Comparison of ENCODE assay signal across 24 cellular contexts in the genomic region with DNA sequence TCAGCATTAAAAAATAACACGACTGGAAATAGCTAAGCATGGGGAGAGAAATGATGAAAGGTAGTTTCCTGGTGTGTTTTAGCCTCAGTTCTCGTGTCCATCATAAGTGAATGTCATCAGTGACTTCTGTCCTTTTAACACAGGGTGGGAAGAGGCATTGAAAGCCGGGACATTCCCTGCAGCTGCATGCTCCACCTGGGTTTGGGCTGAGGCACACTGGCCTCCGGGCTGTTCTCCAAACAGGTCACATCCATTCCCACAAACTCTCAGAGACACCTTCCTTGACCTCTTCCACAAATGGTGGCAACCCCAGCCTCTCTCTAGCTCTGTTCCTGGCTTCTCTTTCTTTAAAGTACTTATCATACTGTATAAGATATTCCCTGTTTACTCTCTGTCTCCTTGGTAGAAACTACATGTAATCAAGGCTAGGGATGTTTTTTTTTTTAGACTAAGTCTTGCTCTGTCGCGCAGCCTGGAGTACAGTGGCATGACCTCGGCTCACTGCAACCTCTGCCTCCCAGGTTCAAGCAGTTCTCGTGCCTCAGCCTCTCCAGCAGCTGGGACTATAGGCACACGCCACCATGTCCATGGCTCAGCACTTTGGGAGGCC. TPM values are rescaled to one million over a fixed set of nuclear protein-coding genes. Genes with fewer than 3 reads are reported as not detected.
DNase-seq lines count a peak whose midpoint lies in the region; ATAC-seq, FAIRE-seq and TF ChIP-seq lines count a peak whose summit lies in the region.
"Had no signal": no experiment of that assay in that cellular context is flagged by ENCODE, and none has a peak within 500 bp of the region (broad histone marks: within the 10 kb centered on the region; RNA-seq: fewer than 3 reads in every experiment).

No MANE protein-coding gene starts in this region.

- TF ChIP-seq CTCF in MCF 10A (IDR thresholded peaks at IDR 0.05; ENCODE audit: unreplicated experiment) (no peak), breast epithelium (IDR thresholded peaks at IDR 0.05) (no peak), GM12878 (IDR thresholded peaks at IDR 0.05 in 2 of 3, conservative IDR thresholded peaks at IDR 0.05 in 1 of 3; ENCODE audit: control insufficient read depth in 2 of 3, extremely low read depth in 1 of 3, insufficient read depth in 1 of 3, low read depth in 3 of 3, low read length in 3 of 3) (no peak), nephron progenitor cell (IDR thresholded peaks at IDR 0.05) (no peak), GM23338 (conservative IDR thresholded peaks at IDR 0.05; ENCODE audit: low read depth in 2 of 2) (no peak)

- in situ Hi-C loops in GM12878 (cut with MboI) = no loop called here
- in situ Hi-C loops in G401 (cut with HindIII; ENCODE audit: low sequenced_read_pairs) = no loop called here

- SMC1A ChIA-PET in GM12878 (lab: Charles Lee; ENCODE audit: uncharacterized antibody, unreplicated experiment) = no interaction called here

- no peaks in the 10 kb centered on the region for H3K27me3 ChIP-seq in breast epithelium
- no peaks in the 10 kb centered on the region for H3K27me3 ChIP-seq in GM12878 (replicated peaks in 1 of 2; ENCODE audit: control insufficient read depth in 2 of 2, insufficient read depth in 2 of 2, low read length in 1 of 2)
- H3K27me3 ChIP-seq in GM23338 (ENCODE audit: insufficient read depth) = no peaks in the 10 kb centered on the region
- H3K27me3 ChIP-seq: BLaER1 treated with 17β-estradiol and CSF1 and Interleukin-3, amounts not matched to agents 10 nM and 100 nM had no signal

- no peak for TF ChIP-seq RAD21 in GM12878 (IDR thresholded peaks at IDR 0.05; ENCODE audit: insufficient read depth, low read depth, low read length)

- POLR2A ChIA-PET in MCF 10A (lab: Yijun Ruan, JAX) (interaction anchor here (1.6 kb wide), 1 partner anchor 10 kb away, joined by 5 read pairs; no protein-coding TSS in a partner anchor), GM12878 (lab: Charles Lee) (interaction anchor here (0.6 kb wide), 1 partner anchor 130 kb away, joined by 6 read pairs; no protein-coding TSS in a partner anchor)

- no peak overlapping the region for H2AFZ ChIP-seq in GM12878 (ENCODE audit: control insufficient read depth, low read depth, low read length)
- no peak overlapping the region for H2AFZ ChIP-seq in GM23338

- peaks cover 25% of the 10 kb centered on the region for H3K36me3 Mint-ChIP-seq in MCF 10A (ENCODE audit: insufficient read depth, unreplicated experiment)
- H3K36me3 Mint-ChIP-seq in nephron progenitor cell (ENCODE audit: low read depth) = peaks cover 24% of the 10 kb centered on the region
- H3K36me3 Mint-ChIP-seq in GM23338 (ENCODE audit: low read depth) = peaks cover 20% of the 10 kb centered on the region; the same call in 2 of the 3 replicates
- H3K36me3 Mint-ChIP-seq: CD8-positive, alpha-beta memory T cell had no signal

- RAD21 ChIA-PET in GM12878 (lab: Charles Lee; ENCODE audit: unreplicated experiment) = no interaction called here

- no peak for DNase-seq in MCF 10A (ENCODE audit: unreplicated experiment)
- DNase-seq in breast epithelium (ENCODE audit: low spot score in 2 of 2) = no peak
- no peak for DNase-seq in GM12878 (ENCODE audit: low read depth, low spot score)
- no peak for DNase-seq in nephron progenitor cell
- no peak for DNase-seq in GM23338 (ENCODE audit: low spot score)
- no peak for DNase-seq in NK-92 (lab: John Stamatoyannopoulos, UW; ENCODE audit: unreplicated experiment)
- DNase-seq in G401 (ENCODE audit: low spot score) = no peak
- DNase-seq in cortex of kidney (lab: John Stamatoyannopoulos, UW) = no peak
- DNase-seq: Calu3; CD8-positive, alpha-beta memory T cell; DMS153; GDM1; Karpas-422; NCI-H1048; NCI-H1417 treated with DMSO at 0.1 percent for 48 hours; NCI-H187 treated with DMSO at 0.1 percent for 48 hours; NCI-H2107; NCI-H226; NCI-H524; NCI-H774; Right ventricle myocardium superior had no signal

- H3K4me2 ChIP-seq in GM12878 (ENCODE audit: control insufficient read depth, insufficient read depth) (no peak overlapping the region), GM23338 (no peak overlapping the region)
- H3K4me2 ChIP-seq: BLaER1 treated with 17β-estradiol and CSF1 and Interleukin-3, amounts not matched to agents 10 nM and 100 nM had no signal

- peaks cover 16% of the 10 kb centered on the region for H3K79me2 ChIP-seq in GM12878 (ENCODE audit: control insufficient read depth, insufficient read depth, low read length)
- H3K79me2 ChIP-seq in GM23338 (replicated peaks; ENCODE audit: insufficient read depth) = peaks cover 97% of the 10 kb centered on the region

- H3K4me1 ChIP-seq in breast epithelium = no peaks in the 10 kb centered on the region
- H3K4me1 ChIP-seq in GM12878 (ENCODE audit: control insufficient read depth, insufficient read depth, low read length) = no peaks in the 10 kb centered on the region
- no peaks in the 10 kb centered on the region for H3K4me1 ChIP-seq in GM23338 (ENCODE audit: insufficient read depth)

- peak overlapping the region; percentile 51 for H3K27ac Mint-ChIP-seq in MCF 10A (ENCODE audit: low read depth, unreplicated experiment)
- peak overlapping the region; percentile 94 for H3K27ac Mint-ChIP-seq in nephron progenitor cell
- no peak overlapping the region for H3K27ac Mint-ChIP-seq in GM23338
- H3K27ac Mint-ChIP-seq: CD8-positive, alpha-beta memory T cell had no signal

- TF ChIP-seq POLR2A in breast epithelium (IDR thresholded peaks at IDR 0.05) (no peak), GM12878 (IDR thresholded peaks at IDR 0.05; ENCODE audit: low read depth, low read length) (no peak)

- H3K36me3 ChIP-seq in breast epithelium = no peaks in the 10 kb centered on the region
- no peaks in the 10 kb centered on the region for H3K36me3 ChIP-seq in GM12878 (ENCODE audit: control insufficient read depth in 2 of 2, insufficient read depth in 2 of 2, low read length in 1 of 2)
- no peaks in the 10 kb centered on the region for H3K36me3 ChIP-seq in GM23338 (ENCODE audit: insufficient read depth)
- H3K36me3 ChIP-seq: BLaER1 treated with 17β-estradiol and CSF1 and Interleukin-3, amounts not matched to agents 10 nM and 100 nM had no signal

- ATAC-seq in GM12878 (no peak), GM23338 (no peak)

- H3K4me3 Mint-ChIP-seq in MCF 10A (ENCODE audit: unreplicated experiment) (no peak overlapping the region), nephron progenitor cell (no peak overlapping the region), GM23338 (no peak overlapping the region)
- H3K4me3 Mint-ChIP-seq: CD8-positive, alpha-beta memory T cell had no signal

- H3K4me3 ChIP-seq in breast epithelium = no peak overlapping the region
- no peak overlapping the region for H3K4me3 ChIP-seq in GM12878
- H3K4me3 ChIP-seq in GM23338 = no peak overlapping the region
- H3K4me3 ChIP-seq: BLaER1 treated with 17β-estradiol and CSF1 and Interleukin-3, amounts not matched to agents 10 nM and 100 nM had no signal

- H3K27ac ChIP-seq in breast epithelium (no peak overlapping the region), GM12878 (ENCODE audit: control insufficient read depth, insufficient read depth) (no peak overlapping the region), GM23338 (ENCODE audit: low read depth) (no peak overlapping the region)
- H3K27ac ChIP-seq: 22Rv1; BLaER1 treated with 17β-estradiol and CSF1 and Interleukin-3, amounts not matched to agents 10 nM and 100 nM had no signal

- no peaks in the 10 kb centered on the region for H4K20me1 ChIP-seq in GM12878 (ENCODE audit: control insufficient read depth, insufficient read depth)
- peaks cover 43% of the 10 kb centered on the region for H4K20me1 ChIP-seq in GM23338 (replicated peaks; ENCODE audit: insufficient read depth)
- H4K20me1 ChIP-seq: BLaER1 treated with 17β-estradiol and CSF1 and Interleukin-3, amounts not matched to agents 10 nM and 100 nM had no signal

- intact Hi-C loops in MCF 10A (cut with micrococcal nuclease) = no loop called here
- intact Hi-C loops in breast epithelium (cut with DNase I; ENCODE audit: low total_unique reads) = no loop called here
- intact Hi-C loops in GM12878 (cut with micrococcal nuclease; ENCODE audit: unreplicated experiment) = no loop called here

- 49% methylated on average over 9 of the region's 9 CpGs for WGBS in GM12878 (ENCODE audit: insufficient coverage, insufficient replicate concordance, low lambda C conversion rate, missing lambda C conversion rate)

- no peaks in the 10 kb centered on the region for H3K27me3 Mint-ChIP-seq in MCF 10A (ENCODE audit: insufficient read depth, unreplicated experiment)
- H3K27me3 Mint-ChIP-seq in nephron progenitor cell (ENCODE audit: low read depth, poor library complexity) = no peaks in the 10 kb centered on the region
- peaks cover 7% of the 10 kb centered on the region for H3K27me3 Mint-ChIP-seq in GM23338 (ENCODE audit: insufficient read depth, low read depth, poor library complexity)
- H3K27me3 Mint-ChIP-seq: CD8-positive, alpha-beta memory T cell had no signal

- H3K9me3 Mint-ChIP-seq in MCF 10A (ENCODE audit: unreplicated experiment) (no peaks in the 10 kb centered on the region), nephron progenitor cell (peaks cover 18% of the 10 kb centered on the region), GM23338 (no peaks in the 10 kb centered on the region; the same call in 1 of the 3 replicates)
- H3K9me3 Mint-ChIP-seq: CD8-positive, alpha-beta memory T cell had no signal

- peaks cover 4% of the 10 kb centered on the region for H3K4me1 Mint-ChIP-seq in MCF 10A (ENCODE audit: insufficient read depth, unreplicated experiment)
- peaks cover 7% of the 10 kb centered on the region for H3K4me1 Mint-ChIP-seq in nephron progenitor cell
- no peaks in the 10 kb centered on the region for H3K4me1 Mint-ChIP-seq in GM23338
- H3K4me1 Mint-ChIP-seq: CD8-positive, alpha-beta memory T cell had no signal

- no peaks in the 10 kb centered on the region for H3K9me3 ChIP-seq in breast epithelium
- no peaks in the 10 kb centered on the region; the same call in 1 of the 3 replicates for H3K9me3 ChIP-seq in GM12878 (replicated peaks; ENCODE audit: control insufficient read depth, insufficient read depth, low read length)

- H3K9me2 ChIP-seq in GM23338 (ENCODE audit: insufficient read depth) = no peaks in the 10 kb centered on the region

- no peak for TF ChIP-seq EP300 in GM12878 (IDR thresholded peaks at IDR 0.05; ENCODE audit: borderline replicate concordance in 1 of 2, control insufficient read depth in 1 of 2, low read depth in 2 of 2, low read length in 2 of 2)

- no peak overlapping the region for H3K9ac ChIP-seq in GM12878 (ENCODE audit: control insufficient read depth, insufficient read depth, low read length)
- H3K9ac ChIP-seq: BLaER1 treated with 17β-estradiol and CSF1 and Interleukin-3, amounts not matched to agents 10 nM and 100 nM had no signal

- no peaks in the 10 kb centered on the region for H3F3A ChIP-seq in GM23338 (replicated peaks; ENCODE audit: low read depth)

- CTCF ChIA-PET in MCF 10A (lab: Yijun Ruan, JAX) = interaction anchor here (0.6 to 1.3 kb wide), 4 partner anchors 18 to 463 kb away, joined by 3 to 4 read pairs (median 3); no protein-coding TSS in a partner anchor
- CTCF ChIA-PET in GM12878 (lab: Yijun Ruan, JAX) = interaction anchor here (0.7 to 1.3 kb wide), 3 partner anchors 10 to 760 kb away, joined by 3 to 5 read pairs (median 4); no protein-coding TSS in a partner anchor

- BruUV-seq in MCF 10A (replicated peaks; lab: Mats Ljungman, UMichigan) = no TSS peak
- no TSS peak for BruUV-seq in GM12878 (replicated peaks; lab: Mats Ljungman, UMichigan)

- no peak for FAIRE-seq in GM12878 (lab: Jason Lieb, UNC)

RNA-seq across cellular contexts. Expression of a gene that starts 22.6 kb away (rescaled TPM):
- total RNA-seq in MCF 10A (2022) = 60.2 and 60.7 TPM in 2 replicates
- total RNA-seq in breast epithelium = 10 to 100 TPM in 1 of 3 donors, 1 to 10 TPM in 2; 1.3 to 11.0 (median 8.5) TPM
- total RNA-seq in GM12878 (2013; cell fraction: nucleolus; rRNA removed) = 57.4 and 58.9 TPM in 2 replicates
- total RNA-seq in GM12878 (2014; rRNA removed) = 23.8 and 24.9 TPM in 2 replicates
- total RNA-seq in GM12878 (2014; rRNA removed; fragmentation: Illumina TruSeq; extraction: Trizol) = 32.2 and 32.6 TPM in 2 replicates
- 49.5 and 49.9 TPM in 2 replicates for total RNA-seq in GM12878 (2021)
- polyA plus RNA-seq in GM12878 (2011; ENCODE audit: low read depth) = 17.1 TPM
- polyA plus RNA-seq in GM12878 (2011; rRNA removed) = 25.2 and 25.3 TPM in 2 replicates
- 23.8 and 25.3 TPM in 2 replicates for polyA plus RNA-seq in GM12878 (2011; cell fraction: cytosol; rRNA removed)
- 21.1 and 23.7 TPM in 2 replicates for polyA plus RNA-seq in GM12878 (2011; cell fraction: nucleus; rRNA removed)
- 23.9 and 25.8 TPM in 2 replicates for polyA plus RNA-seq in GM12878 (2012)
- polyA plus RNA-seq in GM12878 (2014; fragmentation: Illumina TruSeq; extraction: Trizol) = 60.2 and 89.5 TPM in 2 replicates
- 10 to 100 TPM in 1 of 2 experiments, 1 to 10 TPM in 1; 8.9 to 11.6 TPM for polyA plus RNA-seq in GM12878 (2014; fragmentation: Nextera tagmentation; extraction: Ambion mirVana)
- polyA plus RNA-seq in GM12878 (2014; rRNA removed) = 38.7 and 40.3 TPM in 2 replicates
- polyA plus RNA-seq in GM12878 (2016; fragmentation: Nextera tagmentation; extraction: Ambion mirVana) = 10 to 100 TPM; 54.9 to 58.3 TPM
- polyA minus RNA-seq in GM12878 (2011; rRNA and poly(A)+ RNA removed) = 20.7 and 22.2 TPM in 2 replicates
- polyA minus RNA-seq in GM12878 (2011; cell fraction: cytosol; rRNA and poly(A)+ RNA removed) = 10.6 and 10.7 TPM in 2 replicates
- polyA minus RNA-seq in GM12878 (2011; cell fraction: nucleus; rRNA and poly(A)+ RNA removed) = 10.6 and 16.7 TPM in 2 replicates
- 37.2 and 38.3 TPM in 2 replicates for total RNA-seq in GM23338 (2014; rRNA removed; shearing (Covaris generic))
- polyA plus RNA-seq in GM23338 (2016; fragmentation: Nextera tagmentation; extraction: Ambion mirVana) = 23.8 and 24.1 TPM in 2 replicates
- 18.8 and 23.3 TPM in 2 replicates for total RNA-seq in G401 (2014; rRNA removed; shearing (Covaris generic))
- total RNA-seq: OCI-LY7 had no signal
